ENCODE assay signal across 8 cellular contexts in genomic region chr20:42530855-42531674, GRCh38.
A peak's percentile ranks its signal among the peaks of the same experiment; 100 is the strongest.
DNase-seq lines count a peak whose midpoint lies in the region; ATAC-seq and TF ChIP-seq lines count a peak whose summit lies in the region.

No MANE protein-coding gene starts in this region.

- peak in 1 of 2 donors; percentile 10 for DNase-seq in heart right ventricle
- no peak for DNase-seq in cardiac septum (ENCODE audit: low spot score)
- DNase-seq in NCI-H446 treated with DMSO at 0.1 percent for 48 hours (lab: John Stamatoyannopoulos, UW) = peak; percentile 4
- peak in 1 of 10 donors; percentile 27 for DNase-seq in dorsolateral prefrontal cortex
- no peak for DNase-seq in progenitor cell of endocrine pancreas (ENCODE audit: low spot score, unreplicated experiment)
- no peak for DNase-seq in cerebellar nuclear complex (lab: John Stamatoyannopoulos, UW)
- DNase-seq in brain microvascular endothelial cell = no peak
- no peak for DNase-seq in activated CD4-positive, alpha-beta T cell treated with anti-CD3 and anti-CD28 coated beads, Interleukin-2, amount 10 ng/mL, durations not matched to agents 7 days and 5 days

- no peaks in the 10 kb centered on the region for H3K27me3 Mint-ChIP-seq in progenitor cell of endocrine pancreas
- H3K27me3 Mint-ChIP-seq in activated CD4-positive, alpha-beta T cell treated with anti-CD3 and anti-CD28 coated beads, Interleukin-2, amount 10 ng/mL, durations not matched to agents 7 days and 5 days = no peaks in the 10 kb centered on the region

- peaks cover 6% of the 10 kb centered on the region for H3K9me3 Mint-ChIP-seq in progenitor cell of endocrine pancreas (ENCODE audit: low read depth)
- H3K9me3 Mint-ChIP-seq in activated CD4-positive, alpha-beta T cell treated with anti-CD3 and anti-CD28 coated beads, Interleukin-2, amount 10 ng/mL, durations not matched to agents 7 days and 5 days = no peaks in the 10 kb centered on the region

- WGBS in heart right ventricle, 2 donors = 45 to 47% methylated on average over 10 of the region's 10 CpGs

- POLR2A ChIA-PET in activated CD4-positive, alpha-beta T cell treated with anti-CD3 and anti-CD28 coated beads, Interleukin-2, amount 10 ng/mL, durations not matched to agents 7 days and 5 days (lab: Charles Lee) = no interaction called here

- ATAC-seq in heart right ventricle = no peak

- no peak overlapping the region for H3K4me3 Mint-ChIP-seq in progenitor cell of endocrine pancreas (ENCODE audit: low read depth)
- no peak overlapping the region for H3K4me3 Mint-ChIP-seq in activated CD4-positive, alpha-beta T cell treated with anti-CD3 and anti-CD28 coated beads, Interleukin-2, amount 10 ng/mL, durations not matched to agents 7 days and 5 days

- peaks cover 8% of the 10 kb centered on the region for H3K4me1 Mint-ChIP-seq in progenitor cell of endocrine pancreas (ENCODE audit: low read depth)
- H3K4me1 Mint-ChIP-seq in activated CD4-positive, alpha-beta T cell treated with anti-CD3 and anti-CD28 coated beads, Interleukin-2, amount 10 ng/mL, durations not matched to agents 7 days and 5 days = no peaks in the 10 kb centered on the region

- no peaks in the 10 kb centered on the region for H3K9me3 ChIP-seq in heart right ventricle

- H3K36me3 ChIP-seq in heart right ventricle (no peaks in the 10 kb centered on the region), brain microvascular endothelial cell (replicated peaks) (no peaks in the 10 kb centered on the region)

- no peaks in the 10 kb centered on the region for H3K36me3 Mint-ChIP-seq in progenitor cell of endocrine pancreas (ENCODE audit: insufficient read depth)
- no peaks in the 10 kb centered on the region for H3K36me3 Mint-ChIP-seq in activated CD4-positive, alpha-beta T cell treated with anti-CD3 and anti-CD28 coated beads, Interleukin-2, amount 10 ng/mL, durations not matched to agents 7 days and 5 days (ENCODE audit: low read depth)

- TF ChIP-seq CTCF in heart right ventricle (IDR thresholded peaks at IDR 0.05) (peak; percentile 47 to 82 (median 73)), dorsolateral prefrontal cortex (IDR thresholded peaks at IDR 0.05 in 54 of 56, conservative IDR thresholded peaks at IDR 0.05 in 2 of 56; ENCODE audit: low read depth in 1 of 56, partially characterized antibody in 56 of 56) (peak; percentile 44 to 84 (median 74)), progenitor cell of endocrine pancreas (IDR thresholded peaks at IDR 0.05; ENCODE audit: unreplicated experiment) (peak; percentile 76), brain microvascular endothelial cell (IDR thresholded peaks at IDR 0.05; ENCODE audit: low read depth, low read length, missing control alignments) (no peak)

- H3K27ac ChIP-seq in heart right ventricle (no peak overlapping the region), dorsolateral prefrontal cortex (no peak overlapping the region), brain microvascular endothelial cell (no peak overlapping the region)

- in situ Hi-C loops in brain microvascular endothelial cell (cut with HindIII; ENCODE audit: low pct_ligation_motif_present, low sequenced_read_pairs) = no loop called here

- H3K27me3 ChIP-seq in heart right ventricle = peaks cover 0 to 8% (median 0%) of the 10 kb centered on the region in 7 donors
- H3K27me3 ChIP-seq in dorsolateral prefrontal cortex = peaks cover 0 to 3% (median 0%) of the 10 kb centered on the region in 45 donors
- H3K27me3 ChIP-seq in brain microvascular endothelial cell (replicated peaks) = no peaks in the 10 kb centered on the region

- no peak overlapping the region for H3K27ac Mint-ChIP-seq in progenitor cell of endocrine pancreas
- H3K27ac Mint-ChIP-seq in activated CD4-positive, alpha-beta T cell treated with anti-CD3 and anti-CD28 coated beads, Interleukin-2, amount 10 ng/mL, durations not matched to agents 7 days and 5 days = no peak overlapping the region

- H3K4me1 ChIP-seq in heart right ventricle = peaks cover 0 to 14% (median 7%) of the 10 kb centered on the region in 9 donors

- intact Hi-C loops in heart right ventricle (cut with DNase I) = loop anchor here in 7 of 10 donors (2.0 to 10.0 kb wide), 6 partner anchors 64 to 796 kb away; no protein-coding TSS in a partner anchor
- intact Hi-C loops in cardiac septum (cut with DNase I) = loop anchor here (5.0 to 10.0 kb wide), 2 partner anchors 574 to 654 kb away; partner anchors contain the start of gene PTPRT
- intact Hi-C loops in dorsolateral prefrontal cortex (cut with DNase I) = loop anchor here (2.0 to 10.0 kb wide), 3 partner anchors 326 to 794 kb away; no protein-coding TSS in a partner anchor

- CTCF ChIA-PET in activated CD4-positive, alpha-beta T cell treated with anti-CD3 and anti-CD28 coated beads, Interleukin-2, amount 10 ng/mL, durations not matched to agents 7 days and 5 days (lab: Charles Lee) = no interaction called here

- H3K4me3 ChIP-seq in heart right ventricle = no peak overlapping the region
- H3K4me3 ChIP-seq in dorsolateral prefrontal cortex = peak overlapping the region in 2 of 59 donors; percentile 4 to 24
- H3K4me3 ChIP-seq in brain microvascular endothelial cell (ENCODE audit: low read depth, low read length) = no peak overlapping the region
